ENCODE assay signal across 9 cellular contexts in the genomic region with DNA sequence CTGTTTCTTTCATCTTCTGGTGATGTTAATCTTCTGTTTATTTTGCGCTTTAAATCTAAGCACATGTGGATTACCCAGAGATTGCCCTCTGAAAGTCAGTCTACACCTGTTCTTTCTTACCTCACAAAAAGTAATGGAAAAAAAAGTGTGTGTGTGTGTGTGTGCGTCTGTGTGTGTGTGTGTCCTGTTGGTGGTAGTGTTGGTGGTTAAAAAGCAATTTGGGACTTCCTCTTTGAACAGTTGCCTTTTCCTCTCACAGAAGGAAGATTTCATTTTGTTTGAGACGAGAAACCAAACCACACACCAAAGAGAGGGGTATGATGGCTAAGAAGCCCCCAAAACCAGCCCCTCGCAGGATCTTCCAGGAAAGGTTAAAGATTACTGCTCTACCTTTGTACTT. TPM values are rescaled to one million over a fixed set of nuclear protein-coding genes. Genes with fewer than 3 reads are reported as not detected.
DNase-seq lines count a peak whose midpoint lies in the region; ATAC-seq and TF ChIP-seq lines count a peak whose summit lies in the region.
"Had no signal": no experiment of that assay in that cellular context is flagged by ENCODE, and none has a peak within 500 bp of the region (broad histone marks: within the 10 kb centered on the region; RNA-seq: fewer than 3 reads in every experiment).

A gene with protein sequence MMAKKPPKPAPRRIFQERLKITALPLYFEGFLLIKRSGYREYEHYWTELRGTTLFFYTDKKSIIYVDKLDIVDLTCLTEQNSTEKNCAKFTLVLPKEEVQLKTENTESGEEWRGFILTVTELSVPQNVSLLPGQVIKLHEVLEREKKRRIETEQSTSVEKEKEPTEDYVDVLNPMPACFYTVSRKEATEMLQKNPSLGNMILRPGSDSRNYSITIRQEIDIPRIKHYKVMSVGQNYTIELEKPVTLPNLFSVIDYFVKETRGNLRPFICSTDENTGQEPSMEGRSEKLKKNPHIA (plus strand): TSS at position 235 of the 400 bp plus-strand sequence. CDS start 83 bp downstream, at position 318.

- H3K27me3 Mint-ChIP-seq in neural progenitor cell (ENCODE audit: insufficient read depth, low read depth): peaks cover 3% of the 10 kb centered on the region

- no peak for TF ChIP-seq POLR2A in Peyer's patch (IDR thresholded peaks at IDR 0.05)

- H3K27me3 ChIP-seq in Peyer's patch (no peaks in the 10 kb centered on the region), neural progenitor cell (no peaks in the 10 kb centered on the region)

- H3K9me3 ChIP-seq in Peyer's patch: no peaks in the 10 kb centered on the region
- no peaks in the 10 kb centered on the region for H3K9me3 ChIP-seq in neural progenitor cell (ENCODE audit: low read depth)

- H3K4me1 Mint-ChIP-seq in neural progenitor cell: no peaks in the 10 kb centered on the region

- peak; percentile 18 to 26 for DNase-seq in activated CD4-positive, alpha-beta T cell treated with anti-CD3 and anti-CD28 coated beads for 4 hours
- no peak for DNase-seq in activated CD4-positive, alpha-beta T cell treated with anti-CD3 and anti-CD28 coated beads, Interleukin-2, amount 50 U/mL, for 48 hours
- DNase-seq in Peyer's patch: peak in 2 of 3 donors; percentile 59 to 74
- no peak for DNase-seq in neural progenitor cell (ENCODE audit: low spot score)
- DNase-seq in NCI-H146 treated with DMSO at 0.1 percent for 48 hours (lab: John Stamatoyannopoulos, UW; ENCODE audit: unreplicated experiment): no peak
- DNase-seq in retina: no peak
- no peak for DNase-seq in NCI-H1694 (lab: John Stamatoyannopoulos, UW)

- H3K27ac Mint-ChIP-seq in neural progenitor cell: no peak within 1 kb of the TSS

- no peak within 1 kb of the TSS for H3K4me2 ChIP-seq in neural progenitor cell

- TF ChIP-seq CTCF in Peyer's patch (IDR thresholded peaks at IDR 0.05): no peak
- TF ChIP-seq CTCF in neural progenitor cell (IDR thresholded peaks at IDR 0.05): no peak

- no peaks in the 10 kb centered on the region for H3K36me3 Mint-ChIP-seq in neural progenitor cell

- no peaks in the 10 kb centered on the region for H4K20me1 ChIP-seq in neural progenitor cell (ENCODE audit: low read depth)

- no peaks in the 10 kb centered on the region for H3K9me3 Mint-ChIP-seq in neural progenitor cell

- H2AFZ ChIP-seq in neural progenitor cell (replicated peaks): peak within 1 kb of the TSS; percentile 34

- no peaks in the 10 kb centered on the region for H3K4me1 ChIP-seq in Peyer's patch
- H3K4me1 ChIP-seq in neural progenitor cell: no peaks in the 10 kb centered on the region

- no peaks in the 10 kb centered on the region for H3F3A ChIP-seq in neural progenitor cell (ENCODE audit: low read depth)

- peak within 1 kb of the TSS in 2 of 4 donors; percentile 49 to 55 for H3K27ac ChIP-seq in Peyer's patch
- no peak within 1 kb of the TSS for H3K27ac ChIP-seq in neural progenitor cell

- H3K4me3 Mint-ChIP-seq in neural progenitor cell: no peak within 1 kb of the TSS

- ATAC-seq in HG02763 (IDR thresholded peaks at IDR 0.05; ENCODE audit: unreplicated experiment): peak; percentile 70

- no peak within 1 kb of the TSS for H3K9ac ChIP-seq in neural progenitor cell

- no peaks in the 10 kb centered on the region for H3K36me3 ChIP-seq in Peyer's patch
- no peaks in the 10 kb centered on the region for H3K36me3 ChIP-seq in neural progenitor cell

- no peaks in the 10 kb centered on the region for H3K79me2 ChIP-seq in neural progenitor cell (ENCODE audit: low read depth)

- H3K4me3 ChIP-seq in Peyer's patch: peak within 1 kb of the TSS in 3 of 4 donors; percentile 9 to 33 (median 12)
- H3K4me3 ChIP-seq in neural progenitor cell: no peak within 1 kb of the TSS

RNA-seq across cellular contexts. Expression of the gene that starts here (rescaled TPM):
- total RNA-seq in Peyer's patch: 10 to 100 TPM in 1 of 4 donors, 1 to 10 TPM in 1, not detected in 2; 1.5 to 13.2 TPM
- total RNA-seq in neural progenitor cell (ENCODE audit: low replicate concordance): not detected in 2 replicates
- total RNA-seq: RPMI7951 had no signal

Comparison
In these comparisons a context has a peak if more than half of its experiments do, and no peak if none do; other contexts are left out.
1. DNase-seq: peak in activated CD4-positive, alpha-beta T cell treated with anti-CD3 and anti-CD28 coated beads for 4 hours (2 of 2) and Peyer's patch (2 of 3); none in activated CD4-positive, alpha-beta T cell treated with anti-CD3 and anti-CD28 coated beads, Interleukin-2, amount 50 U/mL, for 48 hours (0 of 2), neural progenitor cell (single experiment), NCI-H146 treated with DMSO at 0.1 percent for 48 hours (single experiment), retina (single experiment) and NCI-H1694 (single experiment).